8 cellular contexts compared by ENCODE assay signal in the genomic region with DNA sequence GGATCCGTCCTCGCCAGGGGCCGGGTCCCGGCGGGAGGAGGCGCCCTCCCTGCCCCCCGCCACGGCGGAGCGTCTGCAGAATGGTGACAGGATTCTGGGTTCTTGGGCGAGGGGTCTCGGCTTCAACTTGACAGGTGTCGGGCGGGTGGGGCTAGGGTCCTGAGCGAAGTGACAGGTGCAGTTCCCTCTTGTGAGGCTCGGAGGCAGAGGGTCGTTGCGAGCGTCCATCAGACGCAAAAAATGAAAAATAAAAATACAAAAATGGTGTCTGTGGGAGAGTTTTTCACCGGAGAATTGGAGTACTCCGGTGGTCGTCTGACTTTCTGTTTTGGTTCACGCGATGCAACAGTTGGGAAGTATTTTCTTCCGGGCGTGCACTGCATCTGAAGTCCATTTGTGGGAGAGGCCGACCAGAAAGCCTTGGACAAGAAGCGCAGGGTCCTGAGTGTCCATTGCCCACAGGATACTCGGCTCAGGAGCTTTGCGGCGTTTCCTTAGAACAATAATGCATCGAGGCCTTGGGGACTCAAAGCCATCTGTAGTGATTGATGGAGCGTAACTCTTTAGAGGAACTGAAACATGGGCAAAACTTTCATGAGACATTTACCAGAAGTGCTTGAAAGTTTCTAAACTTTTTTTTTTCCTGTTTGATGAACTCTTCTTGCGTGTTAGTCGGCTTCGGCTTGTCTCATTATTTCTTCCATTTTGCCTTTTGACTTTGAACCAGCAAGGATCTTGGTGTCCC. TPM values are rescaled to one million over a fixed set of nuclear protein-coding genes. Genes with fewer than 3 reads are reported as not detected.
A peak's percentile ranks its signal among the peaks of the same experiment; 100 is the strongest.
DNase-seq lines count a peak whose midpoint lies in the region; ATAC-seq and TF ChIP-seq lines count a peak whose summit lies in the region.

No MANE protein-coding gene starts in this region.

- TF ChIP-seq EP300 in esophagus muscularis mucosa (IDR thresholded peaks at IDR 0.05) = no peak

- peaks cover 7% of the 10 kb centered on the region for H3K27me3 Mint-ChIP-seq in GM23338 (ENCODE audit: insufficient read depth, low read depth, poor library complexity)
- H3K27me3 Mint-ChIP-seq in activated B cell treated with CpG ODN at 0.5 μM for 24 hours = no peaks in the 10 kb centered on the region

- H3K4me2 ChIP-seq in GM23338 = peak overlapping the region; percentile 97

- TF ChIP-seq POLR2A in esophagus muscularis mucosa (IDR thresholded peaks at IDR 0.05; ENCODE audit: low read depth) = no peak

- no peaks in the 10 kb centered on the region for H3F3A ChIP-seq in GM23338 (replicated peaks; ENCODE audit: low read depth)

- H4K20me1 ChIP-seq in GM23338 (replicated peaks; ENCODE audit: insufficient read depth) = no peaks in the 10 kb centered on the region; the same call in 1 of the 2 replicates

- H3K9me2 ChIP-seq in GM23338 (ENCODE audit: insufficient read depth) = no peaks in the 10 kb centered on the region

- DNase-seq in A172 (ENCODE audit: low spot score) = peak; percentile 45
- DNase-seq in GM03348 (ENCODE audit: low spot score) = peak; percentile 79
- DNase-seq in GM23338 (ENCODE audit: low spot score) = no peak
- peak; percentile 74 for DNase-seq in KBM-7
- DNase-seq in activated B cell treated with CpG ODN at 0.5 μM for 24 hours = peak; percentile 59
- no peak for DNase-seq in esophagus muscularis mucosa (ENCODE audit: extremely low spot score)
- DNase-seq in NCI-H2107 (lab: John Stamatoyannopoulos, UW) = no peak

- ATAC-seq in GM23338 = no peak
- peak; percentile 75 for ATAC-seq in activated B cell treated with CpG ODN at 0.5 μM for 24 hours (ENCODE audit: low read depth)

- peaks cover 21% of the 10 kb centered on the region for H3K79me2 ChIP-seq in GM23338 (replicated peaks; ENCODE audit: insufficient read depth)

- H3K4me1 Mint-ChIP-seq in GM23338 (peaks cover 10% of the 10 kb centered on the region; the same call in 2 of the 3 replicates), activated B cell treated with CpG ODN at 0.5 μM for 24 hours (peaks cover 41% of the 10 kb centered on the region)

- intact Hi-C loops in activated B cell treated with CpG ODN at 0.5 μM for 24 hours (cut with micrococcal nuclease) (loop anchor here (1.0 to 10.0 kb wide), 17 partner anchors 15 to 1922 kb away; a partner anchor contains a TSS), esophagus muscularis mucosa (cut with DNase I) (loop anchor here (5.0 kb wide), 2 partner anchors 52 to 72 kb away; a partner anchor contains a TSS)

- H3K27ac ChIP-seq in GM23338 (ENCODE audit: low read depth) (no peak overlapping the region), esophagus muscularis mucosa (replicated peaks in 1 of 4) (peak overlapping the region; percentile 99 to 100 (median 99)), muscle layer of duodenum (ENCODE audit: low read length) (peak overlapping the region; percentile 99)

- H3K4me3 Mint-ChIP-seq in GM23338 = peak overlapping the region; percentile 91
- peak overlapping the region; percentile 99 for H3K4me3 Mint-ChIP-seq in activated B cell treated with CpG ODN at 0.5 μM for 24 hours

- peak overlapping the region; percentile 56; the same call in 1 of the 2 replicates for H3K27ac Mint-ChIP-seq in GM23338
- H3K27ac Mint-ChIP-seq in activated B cell treated with CpG ODN at 0.5 μM for 24 hours = peak overlapping the region; percentile 100

- H3K27me3 ChIP-seq in GM23338 (ENCODE audit: insufficient read depth) = no peaks in the 10 kb centered on the region
- no peaks in the 10 kb centered on the region for H3K27me3 ChIP-seq in esophagus muscularis mucosa
- H3K27me3 ChIP-seq in muscle layer of duodenum (ENCODE audit: low read depth, low read length) = no peaks in the 10 kb centered on the region

- no peaks in the 10 kb centered on the region for H3K9me3 Mint-ChIP-seq in GM23338
- no peaks in the 10 kb centered on the region for H3K9me3 Mint-ChIP-seq in activated B cell treated with CpG ODN at 0.5 μM for 24 hours

- POLR2A ChIA-PET in activated B cell treated with CpG ODN at 0.5 μM for 24 hours (lab: Charles Lee) = interaction anchor here (0.6 to 5.5 kb wide), 30 partner anchors 10 to 1489 kb away, joined by 3 to 55 read pairs (median 6); a partner anchor contains a TSS

- peak overlapping the region; percentile 97 for H2AFZ ChIP-seq in GM23338

- no peak for TF ChIP-seq CTCF in GM23338 (conservative IDR thresholded peaks at IDR 0.05; ENCODE audit: low read depth in 2 of 2)
- TF ChIP-seq CTCF in activated B cell treated with CpG ODN at 0.5 μM for 24 hours (IDR thresholded peaks at IDR 0.05) = no peak
- TF ChIP-seq CTCF in esophagus muscularis mucosa (IDR thresholded peaks at IDR 0.05) = no peak

- no peaks in the 10 kb centered on the region for H3K36me3 ChIP-seq in GM23338 (ENCODE audit: insufficient read depth)
- peaks cover 0 to 14% (median 4%) of the 10 kb centered on the region in 4 donors for H3K36me3 ChIP-seq in esophagus muscularis mucosa
- H3K36me3 ChIP-seq in muscle layer of duodenum (ENCODE audit: control insufficient read depth in 1 of 2, insufficient read depth in 2 of 2, low read length in 2 of 2) = peaks cover 0 to 5% of the 10 kb centered on the region in 2 donors

- H3K4me1 ChIP-seq in GM23338 (ENCODE audit: insufficient read depth) = no peaks in the 10 kb centered on the region
- peaks cover 23 to 40% (median 32%) of the 10 kb centered on the region in 4 donors for H3K4me1 ChIP-seq in esophagus muscularis mucosa
- H3K4me1 ChIP-seq in muscle layer of duodenum (ENCODE audit: control insufficient read depth in 1 of 2, insufficient read depth in 2 of 2, low read length in 2 of 2) = peaks cover 0 to 15% of the 10 kb centered on the region in 2 donors

- CTCF ChIA-PET in activated B cell treated with CpG ODN at 0.5 μM for 24 hours (lab: Charles Lee) = interaction anchor here (1.4 to 1.9 kb wide), 2 partner anchors 30 to 177 kb away, joined by 5 to 6 read pairs; no protein-coding TSS in a partner anchor

- H3K4me3 ChIP-seq in GM23338 = peak overlapping the region; percentile 95
- H3K4me3 ChIP-seq in esophagus muscularis mucosa = peak overlapping the region; percentile 78 to 96 (median 94)
- peak overlapping the region; percentile 91 to 95 for H3K4me3 ChIP-seq in muscle layer of duodenum (ENCODE audit: low read depth in 1 of 2, low read length in 2 of 2)

- H3K36me3 Mint-ChIP-seq in GM23338 (ENCODE audit: low read depth) (no peaks in the 10 kb centered on the region; the same call in 2 of the 3 replicates), activated B cell treated with CpG ODN at 0.5 μM for 24 hours (ENCODE audit: low read depth) (peaks cover 41% of the 10 kb centered on the region)

- in situ Hi-C loops in KBM-7 (cut with MboI; ENCODE audit: low pct_unique_long_range_greater_than_20kb, low sequenced_read_pairs) = no loop called here

- WGBS in esophagus muscularis mucosa = 0% methylated on average over 32 of the region's 37 CpGs

- H3K9me3 ChIP-seq in esophagus muscularis mucosa (no peaks in the 10 kb centered on the region), muscle layer of duodenum (ENCODE audit: control insufficient read depth in 1 of 2, low read length in 2 of 2) (no peaks in the 10 kb centered on the region)

TF ChIP-seq in GM23338, 12 proteins besides CTCF, POLR2A, EP300 and RAD21 (continues in another document):
- TF ChIP-seq ZNF114 (CRISPR knock-in tag; IDR thresholded peaks at IDR 0.05) = no peak
- no peak for TF ChIP-seq EZH2 (IDR thresholded peaks at IDR 0.05; ENCODE audit: low read depth, unreplicated experiment)
- TF ChIP-seq, protein P1, sequence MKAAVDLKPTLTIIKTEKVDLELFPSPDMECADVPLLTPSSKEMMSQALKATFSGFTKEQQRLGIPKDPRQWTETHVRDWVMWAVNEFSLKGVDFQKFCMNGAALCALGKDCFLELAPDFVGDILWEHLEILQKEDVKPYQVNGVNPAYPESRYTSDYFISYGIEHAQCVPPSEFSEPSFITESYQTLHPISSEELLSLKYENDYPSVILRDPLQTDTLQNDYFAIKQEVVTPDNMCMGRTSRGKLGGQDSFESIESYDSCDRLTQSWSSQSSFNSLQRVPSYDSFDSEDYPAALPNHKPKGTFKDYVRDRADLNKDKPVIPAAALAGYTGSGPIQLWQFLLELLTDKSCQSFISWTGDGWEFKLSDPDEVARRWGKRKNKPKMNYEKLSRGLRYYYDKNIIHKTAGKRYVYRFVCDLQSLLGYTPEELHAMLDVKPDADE (IDR thresholded peaks at IDR 0.05) = no peak

RNA-seq across cellular contexts. Expression of a gene that starts 0.8 kb away (rescaled TPM):
- total RNA-seq in A172 (2014; rRNA removed; shearing (Covaris generic)) = 55.3 and 57.9 TPM in 2 replicates
- total RNA-seq in GM23338 (2014; rRNA removed; shearing (Covaris generic)) = 18.9 and 19.5 TPM in 2 replicates
- 22.3 and 23.2 TPM in 2 replicates for polyA plus RNA-seq in GM23338 (2016; fragmentation: Nextera tagmentation; extraction: Ambion mirVana)
- total RNA-seq in activated B cell treated with CpG ODN at 0.5 μM for 24 hours (61.1 and 70.5 TPM in 2 replicates), esophagus muscularis mucosa (10 to 100 TPM; 28.4 to 33.2 (median 29.9) TPM)

Comparison
In these comparisons a context has a peak if more than half of its experiments do, and no peak if none do; other contexts are left out.
1. DNase-seq: peak in A172 (single experiment), GM03348 (single experiment), KBM-7 (single experiment) and activated B cell treated with CpG ODN at 0.5 μM for 24 hours (single experiment); none in GM23338 (single experiment), esophagus muscularis mucosa (single experiment) and NCI-H2107 (single experiment).
2. Peak in every context shown above with its lines, with median percentiles within 50 percentile points of each other: H3K4me3 ChIP-seq.